In genomic region chr9:72476617-72477375, GRCh38 we compare ENCODE assay signal across 9 cellular contexts. TPM values are rescaled to one million over a fixed set of nuclear protein-coding genes. Genes with fewer than 3 reads are reported as not detected.
A peak's percentile ranks its signal among the peaks of the same experiment; 100 is the strongest.
DNase-seq lines count a peak whose midpoint lies in the region; ATAC-seq and TF ChIP-seq lines count a peak whose summit lies in the region.
"Had no signal": no experiment of that assay in that cellular context is flagged by ENCODE, and none has a peak within 500 bp of the region (broad histone marks: within the 10 kb centered on the region; RNA-seq: fewer than 3 reads in every experiment).

No MANE protein-coding gene starts in this region.

- no peaks in the 10 kb centered on the region for H3K79me2 ChIP-seq in neural progenitor cell (ENCODE audit: low read depth)

- H3K27me3 ChIP-seq in esophagus squamous epithelium (no peaks in the 10 kb centered on the region), neural progenitor cell (no peaks in the 10 kb centered on the region)

- H3K9me3 Mint-ChIP-seq in HFFc6 (no peaks in the 10 kb centered on the region), neural progenitor cell (peaks cover 2% of the 10 kb centered on the region)

- intact Hi-C loops in esophagus squamous epithelium (cut with DNase I): no loop called here

- no peak overlapping the region for H3K4me2 ChIP-seq in neural progenitor cell

- H3K4me3 ChIP-seq in esophagus squamous epithelium: no peak overlapping the region
- no peak overlapping the region for H3K4me3 ChIP-seq in neural progenitor cell

- peak overlapping the region; percentile 70 for H3K27ac ChIP-seq in VCaP
- peak overlapping the region; percentile 74 to 82 (median 76) for H3K27ac ChIP-seq in esophagus squamous epithelium
- no peak overlapping the region for H3K27ac ChIP-seq in neural progenitor cell
- H3K27ac ChIP-seq: HL-60 had no signal

- H3K4me1 Mint-ChIP-seq in HFFc6 (ENCODE audit: low read depth): peaks cover 82% of the 10 kb centered on the region
- peaks cover 13% of the 10 kb centered on the region for H3K4me1 Mint-ChIP-seq in neural progenitor cell

- H2AFZ ChIP-seq in neural progenitor cell (replicated peaks): no peak overlapping the region

- H3K27me3 Mint-ChIP-seq in HFFc6 (ENCODE audit: insufficient read depth) (no peaks in the 10 kb centered on the region), neural progenitor cell (ENCODE audit: insufficient read depth, low read depth) (peaks cover 3% of the 10 kb centered on the region)

- no peak overlapping the region for H3K9ac ChIP-seq in neural progenitor cell

- no peaks in the 10 kb centered on the region for H3F3A ChIP-seq in neural progenitor cell (ENCODE audit: low read depth)

- peak; percentile 74 for DNase-seq in HFFc6
- DNase-seq in esophagus squamous epithelium (lab: John Stamatoyannopoulos, UW): no peak
- DNase-seq in stimulated activated CD4-positive, alpha-beta T cell treated with anti-CD3 and anti-CD28 coated beads, TNF-alpha, amount 100 ng/mL, for 48 hours (ENCODE audit: low read depth in 3 of 3): peak in 2 of 3 donors; percentile 23 to 25
- no peak for DNase-seq in pons (ENCODE audit: low spot score)
- no peak for DNase-seq in SHP77 treated with DMSO at 0.1 percent for 48 hours (lab: John Stamatoyannopoulos, UW)
- no peak for DNase-seq in neural progenitor cell (ENCODE audit: low spot score)

- H4K20me1 ChIP-seq in neural progenitor cell (ENCODE audit: low read depth): no peaks in the 10 kb centered on the region

- H3K27ac Mint-ChIP-seq in HFFc6: peak overlapping the region; percentile 65
- H3K27ac Mint-ChIP-seq in neural progenitor cell: no peak overlapping the region

- H3K9me3 ChIP-seq in esophagus squamous epithelium (no peaks in the 10 kb centered on the region), neural progenitor cell (ENCODE audit: low read depth) (no peaks in the 10 kb centered on the region)

- TF ChIP-seq POLR2A in esophagus squamous epithelium (IDR thresholded peaks at IDR 0.05): no peak

- no peak for ATAC-seq in HG02870 (IDR thresholded peaks at IDR 0.05; ENCODE audit: unreplicated experiment)

- TF ChIP-seq CTCF in HFFc6 (IDR thresholded peaks at IDR 0.05): no peak
- no peak for TF ChIP-seq CTCF in VCaP (conservative IDR thresholded peaks at IDR 0.05)
- no peak for TF ChIP-seq CTCF in esophagus squamous epithelium (IDR thresholded peaks at IDR 0.05)
- TF ChIP-seq CTCF in neural progenitor cell (IDR thresholded peaks at IDR 0.05): no peak

- WGBS in esophagus squamous epithelium, 2 donors: 49 to 50% methylated on average over 2 of the region's 2 CpGs

- H3K36me3 ChIP-seq in esophagus squamous epithelium: no peaks in the 10 kb centered on the region
- no peaks in the 10 kb centered on the region for H3K36me3 ChIP-seq in neural progenitor cell

- H3K4me3 Mint-ChIP-seq in HFFc6 (peak overlapping the region; percentile 36; the same call in 1 of the 2 replicates), neural progenitor cell (no peak overlapping the region)

- H3K36me3 Mint-ChIP-seq in HFFc6 (ENCODE audit: low read depth): no peaks in the 10 kb centered on the region; the same call in 1 of the 2 replicates
- no peaks in the 10 kb centered on the region for H3K36me3 Mint-ChIP-seq in neural progenitor cell

- H3K4me1 ChIP-seq in esophagus squamous epithelium (peaks cover 0 to 34% (median 15%) of the 10 kb centered on the region in 3 donors), neural progenitor cell (no peaks in the 10 kb centered on the region)

RNA-seq across cellular contexts. Expression of gene TMC1, which starts 44.6 kb away (rescaled TPM):
- total RNA-seq in HFFc6 (2021; fragmentation: NEBNext Ultra II Directional; extraction: Animal tissue kit (Norgen Biotek cat#: 25700)): 1 to 10 TPM in 2 of 6 experiments, under 1 TPM in 4; 0.09 to 1.1 (median 0.65) TPM
- 1 to 10 TPM in 3 of 4 donors, not detected in 1; 1.1 to 3.1 (median 1.5) TPM for total RNA-seq in esophagus squamous epithelium
- total RNA-seq in neural progenitor cell (ENCODE audit: low replicate concordance): not detected in 2 replicates

Comparison
In these comparisons a context has a peak if more than half of its experiments do, and no peak if none do; other contexts are left out.
1. DNase-seq: peak in HFFc6 (single experiment) and stimulated activated CD4-positive, alpha-beta T cell treated with anti-CD3 and anti-CD28 coated beads, TNF-alpha, amount 100 ng/mL, for 48 hours (2 of 3); none in esophagus squamous epithelium (single experiment), pons (single experiment), SHP77 treated with DMSO at 0.1 percent for 48 hours (single experiment) and neural progenitor cell (single experiment).